8 cellular contexts compared by ENCODE assay signal in genomic region chr12:124862768-124863408, GRCh38. TPM values are rescaled to one million over a fixed set of nuclear protein-coding genes. Genes with fewer than 3 reads are reported as not detected.
DNase-seq lines count a peak whose midpoint lies in the region; ATAC-seq and TF ChIP-seq lines count a peak whose summit lies in the region.

No MANE protein-coding gene starts in this region.

- H3K79me2 ChIP-seq in mammary epithelial cell (ENCODE audit: insufficient read depth, low read length), result peaks cover 49% of the 10 kb centered on the region

- peaks cover 32% of the 10 kb centered on the region for H3K4me1 Mint-ChIP-seq in stimulated activated effector memory CD8-positive, alpha-beta T cell treated with anti-CD3 and anti-CD28 coated beads, Interleukin-12 subunit alpha, Interleukin-12 subunit beta, amount 100 ng/mL, for 72 hours

- peak overlapping the region; percentile 60 for H3K27ac Mint-ChIP-seq in stimulated activated effector memory CD8-positive, alpha-beta T cell treated with anti-CD3 and anti-CD28 coated beads, Interleukin-12 subunit alpha, Interleukin-12 subunit beta, amount 100 ng/mL, for 72 hours

- H3K27me3 ChIP-seq in Panc1 (ENCODE audit: control insufficient read depth, insufficient read depth, low read length) (no peaks in the 10 kb centered on the region), mammary epithelial cell (ENCODE audit: insufficient read depth, low read length) (no peaks in the 10 kb centered on the region), layer of hippocampus (ENCODE audit: control insufficient read depth, insufficient read depth, low read length) (no peaks in the 10 kb centered on the region)

- BruUV-seq in Panc1 (replicated peaks; lab: Mats Ljungman, UMichigan) (no TSS peak), mammary epithelial cell (replicated peaks; lab: Mats Ljungman, UMichigan) (TSS peak; percentile 26)

- peak; percentile 11 for DNase-seq in stimulated activated CD4-positive, alpha-beta T cell treated with anti-CD3 and anti-CD28 coated beads, Interleukin-12 subunit alpha, Interleukin-12 subunit beta, amount 100 ng/mL, for 4 hours
- no peak for DNase-seq in stimulated activated CD4-positive, alpha-beta T cell treated with anti-CD3 and anti-CD28 coated beads, Interleukin-4, amount 100 ng/mL, for 24 hours
- DNase-seq in Panc1 (ENCODE audit: low read depth, low spot score), result no peak
- DNase-seq in mammary epithelial cell, result peak; percentile 37
- DNase-seq in stimulated activated effector memory CD8-positive, alpha-beta T cell treated with anti-CD3 and anti-CD28 coated beads, Interleukin-12 subunit alpha, Interleukin-12 subunit beta, amount 100 ng/mL, for 72 hours (ENCODE audit: low spot score in 2 of 2), result peak in 1 of 2 donors; percentile 57
- no peak for DNase-seq in NCI-H187 treated with DMSO at 0.1 percent for 48 hours (lab: John Stamatoyannopoulos, UW)

- peaks cover 18% of the 10 kb centered on the region for H3K36me3 Mint-ChIP-seq in stimulated activated effector memory CD8-positive, alpha-beta T cell treated with anti-CD3 and anti-CD28 coated beads, Interleukin-12 subunit alpha, Interleukin-12 subunit beta, amount 100 ng/mL, for 72 hours

- peak overlapping the region; percentile 95 for H3K4me2 ChIP-seq in mammary epithelial cell (ENCODE audit: insufficient read depth, low read depth, low read length)

- TF ChIP-seq CTCF in Panc1 (IDR thresholded peaks at IDR 0.05), result no peak
- no peak for TF ChIP-seq CTCF in mammary epithelial cell (conservative IDR thresholded peaks at IDR 0.05 in 1 of 2, IDR thresholded peaks at IDR 0.05 in 1 of 2; ENCODE audit: extremely low read depth in 1 of 2, insufficient read depth in 1 of 2, low read depth in 1 of 2, low read length in 2 of 2)

- in situ Hi-C loops in Panc1 (cut with HindIII; ENCODE audit: low pct_unique_long_range_greater_than_20kb, low sequenced_read_pairs) (no loop called here), mammary epithelial cell (cut with MboI; ENCODE audit: low sequenced_read_pairs in 2 of 2) (no loop called here)

- CTCF ChIA-PET in Panc1 (lab: Charles Lee), result interaction anchor here (0.6 to 1.9 kb wide), 3 partner anchors 16 to 1670 kb away, joined by 4 to 7 read pairs (median 4); no protein-coding TSS in a partner anchor
- CTCF ChIA-PET in mammary epithelial cell (lab: Charles Lee; ENCODE audit: low non-redundant PET), result no interaction called here

- H3K4me3 Mint-ChIP-seq in stimulated activated effector memory CD8-positive, alpha-beta T cell treated with anti-CD3 and anti-CD28 coated beads, Interleukin-12 subunit alpha, Interleukin-12 subunit beta, amount 100 ng/mL, for 72 hours, result peak overlapping the region; percentile 75

- H3K4me1 ChIP-seq in Panc1 (ENCODE audit: control insufficient read depth, insufficient read depth, low read length) (peaks cover 25% of the 10 kb centered on the region), mammary epithelial cell (ENCODE audit: insufficient read depth, low read length) (peaks cover 20% of the 10 kb centered on the region)

- dilution Hi-C loops in mammary epithelial cell (cut with HindIII; ENCODE audit: low sequenced_read_pairs), result no loop called here

- no peaks in the 10 kb centered on the region for H3K9me3 Mint-ChIP-seq in stimulated activated effector memory CD8-positive, alpha-beta T cell treated with anti-CD3 and anti-CD28 coated beads, Interleukin-12 subunit alpha, Interleukin-12 subunit beta, amount 100 ng/mL, for 72 hours

- ATAC-seq in HG02885 (IDR thresholded peaks at IDR 0.05; ENCODE audit: poor library complexity, unreplicated experiment) (peak; percentile 19), Panc1 (peak; percentile 53)
- ATAC-seq in stimulated activated effector memory CD8-positive, alpha-beta T cell treated with anti-CD3 and anti-CD28 coated beads, Interleukin-12 subunit alpha, Interleukin-12 subunit beta, amount 100 ng/mL, for 72 hours, result peak; percentile 9

- POLR2A ChIA-PET in Panc1 (lab: Charles Lee), result interaction anchor here (0.6 kb wide), 1 partner anchor 61 kb away, joined by 3 read pairs; no protein-coding TSS in a partner anchor

- H3K36me3 ChIP-seq in Panc1 (ENCODE audit: control insufficient read depth, insufficient read depth, low read length) (0 out of 2 replicates have a peak, but pooled peaks cover 2% of the 10 kb centered on the region), mammary epithelial cell (ENCODE audit: insufficient read depth, low read length) (peaks cover 12% of the 10 kb centered on the region)

- peak overlapping the region; percentile 89 for H2AFZ ChIP-seq in mammary epithelial cell (ENCODE audit: low read depth, low read length)

- H3K4me3 ChIP-seq in Panc1 (ENCODE audit: low read depth in 2 of 2, low read length in 2 of 2) (peak overlapping the region; percentile 72 to 80), mammary epithelial cell (replicated peaks in 1 of 3; ENCODE audit: insufficient read depth in 1 of 3, low read depth in 2 of 3, low read length in 3 of 3) (peak overlapping the region; percentile 74 to 91 (median 78))

- 14% methylated on average over 19 of the region's 22 CpGs for WGBS in mammary epithelial cell (ENCODE audit: low coverage, missing lambda C conversion rate)

- intact Hi-C loops in Panc1 (cut with micrococcal nuclease; ENCODE audit: unreplicated experiment) (no loop called here), mammary epithelial cell (cut with micrococcal nuclease) (loop anchor here (1.0 to 2.0 kb wide), 3 partner anchors 13 to 76 kb away; no protein-coding TSS in a partner anchor)

- peak overlapping the region; percentile 83 for H3K27ac ChIP-seq in Panc1 (ENCODE audit: low read length)
- H3K27ac ChIP-seq in mammary epithelial cell (ENCODE audit: insufficient read depth, low read depth, low read length), result peak overlapping the region; percentile 36
- peak overlapping the region; percentile 78 for H3K27ac ChIP-seq in layer of hippocampus (ENCODE audit: low read depth, low read length)

- H3K9me3 ChIP-seq in Panc1 (ENCODE audit: control insufficient read depth, insufficient read depth, low read depth, low read length) (no peaks in the 10 kb centered on the region), mammary epithelial cell (replicated peaks; ENCODE audit: insufficient read depth, low read length) (no peaks in the 10 kb centered on the region)

- H3K9ac ChIP-seq in mammary epithelial cell (ENCODE audit: insufficient read depth, low read length), result peak overlapping the region; percentile 49

- H4K20me1 ChIP-seq in mammary epithelial cell (ENCODE audit: insufficient read depth, low read length), result no peaks in the 10 kb centered on the region

RNA-seq across cellular contexts. Expression of gene SCARB1, which starts 0.8 kb away (rescaled TPM):
- total RNA-seq in Panc1 (2021; ENCODE audit: unreplicated experiment) (359 TPM), mammary epithelial cell (10 to 100 TPM; 44.8 to 60.9 TPM)
- polyA plus RNA-seq in Panc1 (2012; ENCODE audit: insufficient read length), result 1,007 TPM
- 122 TPM for polyA plus RNA-seq in mammary epithelial cell
- polyA minus RNA-seq in mammary epithelial cell, result 117 TPM

RNA-seq across cellular contexts. Expression of gene UBC, which starts 51.6 kb away (rescaled TPM):
- total RNA-seq in Panc1 (2021; ENCODE audit: unreplicated experiment) (1,725 TPM), mammary epithelial cell (1,000 to 10,000 TPM; 1,187 to 2,186 TPM)
- polyA plus RNA-seq in Panc1 (2012; ENCODE audit: insufficient read length), result 2,683 TPM
- polyA plus RNA-seq in mammary epithelial cell, result 3,278 TPM
- polyA minus RNA-seq in mammary epithelial cell, result 2,197 TPM

Comparison
In these comparisons a context has a peak if more than half of its experiments do, and no peak if none do; other contexts are left out.
1. DNase-seq: peak in stimulated activated CD4-positive, alpha-beta T cell treated with anti-CD3 and anti-CD28 coated beads, Interleukin-12 subunit alpha, Interleukin-12 subunit beta, amount 100 ng/mL, for 4 hours (single experiment) and mammary epithelial cell (single experiment); none in stimulated activated CD4-positive, alpha-beta T cell treated with anti-CD3 and anti-CD28 coated beads, Interleukin-4, amount 100 ng/mL, for 24 hours (single experiment), Panc1 (single experiment) and NCI-H187 treated with DMSO at 0.1 percent for 48 hours (single experiment).
2. Peak in every context shown above with its lines, with median percentiles within 50 percentile points of each other: ATAC-seq and H3K27ac ChIP-seq.